ENCODE assay signal across 8 cellular contexts in genomic region chr6:6684365-6684833, GRCh38.
DNase-seq lines count a peak whose midpoint lies in the region; ATAC-seq and TF ChIP-seq lines count a peak whose summit lies in the region.

No MANE protein-coding gene starts in this region.

- H3K36me3 ChIP-seq in gastroesophageal sphincter, result no peaks in the 10 kb centered on the region

- H3K9me3 ChIP-seq in gastroesophageal sphincter, result no peaks in the 10 kb centered on the region

- ATAC-seq in GM21360 (IDR thresholded peaks at IDR 0.05; ENCODE audit: unreplicated experiment) (peak; percentile 89), HG03460 (IDR thresholded peaks at IDR 0.05; ENCODE audit: unreplicated experiment) (peak; percentile 92), gastroesophageal sphincter (no peak)

- no peaks in the 10 kb centered on the region for H3K36me3 Mint-ChIP-seq in immature natural killer cell

- WGBS in gastroesophageal sphincter (ENCODE audit: low coverage in 1 of 2), 2 donors, result 52 to 60% methylated on average over 4 to 11 of the region's 11 CpGs

- no peak overlapping the region for H3K4me3 Mint-ChIP-seq in immature natural killer cell

- no peak for TF ChIP-seq EP300 in gastroesophageal sphincter (IDR thresholded peaks at IDR 0.05)

- in situ Hi-C loops in GM13976 (cut with MboI; ENCODE audit: low sequenced_read_pairs, unreplicated experiment), result loop anchor here (25.0 kb wide), 2 partner anchors 553 to 928 kb away; no protein-coding TSS in a partner anchor

- no peak for TF ChIP-seq POLR2A in gastroesophageal sphincter (IDR thresholded peaks at IDR 0.05)

- H3K4me3 ChIP-seq in gastroesophageal sphincter, result no peak overlapping the region

- H3K4me1 ChIP-seq in gastroesophageal sphincter, result peaks cover 0 to 29% (median 8%) of the 10 kb centered on the region in 3 donors

- no peaks in the 10 kb centered on the region for H3K9me3 Mint-ChIP-seq in immature natural killer cell

- peak overlapping the region in 2 of 6 donors; percentile 3 to 42 for H3K27ac Mint-ChIP-seq in immature natural killer cell

- no peaks in the 10 kb centered on the region for H3K27me3 ChIP-seq in gastroesophageal sphincter

- TF ChIP-seq CTCF in GM13976 (IDR thresholded peaks at IDR 0.05; ENCODE audit: borderline replicate concordance, control extremely low read depth, extremely low read depth, insufficient read depth, missing control alignments) (no peak), gastroesophageal sphincter (IDR thresholded peaks at IDR 0.05) (no peak)

- DNase-seq in GM13976 (ENCODE audit: low spot score) (peak; percentile 85), immature natural killer cell (peak in 2 of 3 donors; percentile 16 to 20), NAMALWA (ENCODE audit: low spot score) (no peak), NCI-H2081 (lab: John Stamatoyannopoulos, UW) (no peak), amygdala (lab: John Stamatoyannopoulos, UW) (no peak)

- H3K27ac ChIP-seq in gastroesophageal sphincter, result no peak overlapping the region

- peaks cover 5 to 7% of the 10 kb centered on the region in 2 donors for H3K4me1 Mint-ChIP-seq in immature natural killer cell

- H3K27me3 Mint-ChIP-seq in immature natural killer cell (ENCODE audit: low read depth in 3 of 3), result peaks cover 0 to 4% (median 2%) of the 10 kb centered on the region in 3 donors

Comparison
In these comparisons a context has a peak if more than half of its experiments do, and no peak if none do; other contexts are left out.
1. DNase-seq: peak in GM13976 (single experiment) and immature natural killer cell (2 of 3); none in NAMALWA (single experiment), NCI-H2081 (0 of 2) and amygdala (0 of 56).